8 cellular contexts compared by ENCODE assay signal in the genomic region with DNA sequence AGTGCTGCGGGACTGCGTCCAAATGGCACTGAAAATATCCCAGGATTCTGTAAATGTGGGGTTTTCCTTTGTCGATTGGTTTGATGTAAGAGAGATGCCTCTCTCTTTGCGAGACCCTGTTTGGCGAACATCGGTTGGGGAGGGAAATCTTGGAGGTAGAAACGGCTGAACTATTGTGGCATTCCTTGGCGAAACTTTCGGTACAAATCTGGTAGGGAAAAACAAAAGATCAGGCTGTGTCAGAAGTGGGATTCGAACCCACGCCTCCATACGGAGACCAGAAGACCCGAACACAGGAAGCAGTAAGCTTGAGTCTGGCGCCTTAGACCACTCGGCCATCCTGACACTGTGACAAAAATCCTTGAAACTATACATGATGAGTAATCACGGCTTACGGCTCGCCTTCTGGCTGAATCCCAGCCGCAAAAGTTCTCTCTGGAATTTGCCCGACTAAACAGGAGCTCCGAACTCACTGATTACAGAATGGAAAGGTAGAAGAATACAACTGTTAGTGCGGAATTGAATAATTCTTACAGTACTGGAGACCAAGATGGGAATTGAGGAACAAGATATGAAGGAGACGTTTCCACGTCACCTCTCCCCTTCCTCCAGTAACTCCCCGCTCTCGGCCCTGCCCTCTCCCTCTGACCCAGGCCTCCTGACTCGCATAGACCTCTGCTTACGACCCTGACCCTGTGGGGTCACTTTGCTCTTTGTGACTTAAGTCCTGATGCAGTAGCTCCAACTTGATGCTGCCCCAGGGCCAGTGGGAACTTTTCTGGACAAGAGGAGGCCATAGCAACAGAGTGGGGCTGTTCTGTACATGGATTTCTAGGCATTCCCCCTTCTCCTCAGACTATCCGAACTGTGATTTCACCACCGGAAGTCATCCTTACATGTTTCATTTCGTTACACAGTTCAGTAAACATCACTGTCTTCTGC.
A peak's percentile ranks its signal among the peaks of the same experiment; 100 is the strongest.
DNase-seq lines count a peak whose midpoint lies in the region; TF ChIP-seq lines count a peak whose summit lies in the region.

No MANE protein-coding gene starts in this region.

- DNase-seq in NCI-H524 (lab: John Stamatoyannopoulos, UW): peak; percentile 65 to 84
- no peak for DNase-seq in NCI-H524 treated with DMSO at 0.1 percent for 48 hours (lab: John Stamatoyannopoulos, UW)
- DNase-seq in LoVo (ENCODE audit: low spot score): peak; percentile 67
- peak; percentile 62 for DNase-seq in neural crest cell (ENCODE audit: low read depth, low spot score)
- DNase-seq in NCI-H2081 treated with DMSO at 0.1 percent for 48 hours (lab: John Stamatoyannopoulos, UW): no peak
- no peak for DNase-seq in NCI-H1694 treated with DMSO at 0.1 percent for 48 hours (lab: John Stamatoyannopoulos, UW)
- no peak for DNase-seq in NAMALWA (ENCODE audit: low spot score)

- H3K4me1 Mint-ChIP-seq in brain (peaks cover 28% of the 10 kb centered on the region), neural crest cell (peaks cover 36% of the 10 kb centered on the region)

- peaks cover 2 to 21% (median 13%) of the 10 kb centered on the region in 5 experiments for H3K9me3 Mint-ChIP-seq in brain
- peaks cover 2% of the 10 kb centered on the region for H3K9me3 Mint-ChIP-seq in neural crest cell

- H3K27me3 Mint-ChIP-seq in brain (peaks cover 73% of the 10 kb centered on the region), neural crest cell (ENCODE audit: low read depth) (peaks cover 67% of the 10 kb centered on the region)

- TF ChIP-seq CTCF in brain (conservative IDR thresholded peaks at IDR 0.05): no peak
- TF ChIP-seq CTCF in neural crest cell (conservative IDR thresholded peaks at IDR 0.05): no peak

- peak overlapping the region in 3 of 5 experiments; percentile 30 to 87 (median 68) for H3K27ac Mint-ChIP-seq in brain
- peak overlapping the region; percentile 17 for H3K27ac Mint-ChIP-seq in neural crest cell (ENCODE audit: unreplicated experiment)

- H3K4me3 Mint-ChIP-seq in brain (peak overlapping the region; percentile 60 to 90 (median 87)), neural crest cell (peak overlapping the region; percentile 91)

- H3K36me3 Mint-ChIP-seq in brain: no peaks in the 10 kb centered on the region
- H3K36me3 Mint-ChIP-seq in neural crest cell (ENCODE audit: low read depth): no peaks in the 10 kb centered on the region

Comparison
In these comparisons a context has a peak if more than half of its experiments do, and no peak if none do; other contexts are left out.
1. DNase-seq: peak in NCI-H524 (2 of 2), LoVo (single experiment) and neural crest cell (single experiment); none in NCI-H524 treated with DMSO at 0.1 percent for 48 hours (single experiment), NCI-H2081 treated with DMSO at 0.1 percent for 48 hours (single experiment), NCI-H1694 treated with DMSO at 0.1 percent for 48 hours (single experiment) and NAMALWA (single experiment).